ENCODE assay signal across 8 cellular contexts in the genomic region with DNA sequence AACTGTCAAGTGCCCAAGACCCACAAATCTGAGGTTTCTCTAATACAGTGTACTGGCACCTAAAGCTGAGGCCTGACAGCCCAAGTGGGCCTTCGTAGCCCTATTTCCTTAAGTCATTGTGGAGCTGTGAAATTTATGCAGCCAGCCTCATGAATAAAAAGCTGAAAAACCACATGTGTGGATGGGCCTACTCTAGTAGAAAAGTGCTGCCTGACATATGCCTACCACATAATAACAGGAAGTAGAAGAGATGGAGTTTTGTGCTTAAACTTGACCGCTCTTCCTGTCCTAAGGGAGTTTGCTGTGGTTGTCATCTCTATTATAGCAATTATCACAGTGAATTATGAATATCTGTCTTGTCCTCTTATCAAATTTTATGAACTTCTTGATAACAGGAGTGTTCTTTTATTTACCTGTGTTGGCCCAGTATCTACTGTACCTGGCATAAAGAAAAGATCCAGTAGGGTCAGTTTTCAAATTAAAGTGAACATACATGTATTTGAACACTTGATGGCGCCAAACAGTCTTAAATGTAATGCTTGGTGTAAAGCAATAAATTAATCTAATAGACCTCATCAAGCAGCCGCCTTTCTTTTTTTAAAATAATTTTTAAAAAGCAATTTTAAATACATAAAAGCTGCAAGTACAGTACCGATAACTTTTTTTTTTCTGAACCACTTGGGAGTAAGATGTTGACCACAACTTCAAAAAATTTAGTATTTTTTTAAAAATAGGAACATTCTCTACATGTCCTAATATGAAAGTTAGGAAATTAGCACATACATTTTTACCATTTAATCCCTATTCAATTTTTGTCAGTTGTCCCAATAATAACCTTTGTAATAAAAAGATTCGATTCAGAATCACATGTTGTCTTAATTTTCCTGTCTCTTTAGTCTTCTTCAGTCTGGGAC.
A peak's percentile ranks its signal among the peaks of the same experiment; 100 is the strongest.
DNase-seq lines count a peak whose midpoint lies in the region; ATAC-seq and FAIRE-seq lines count a peak whose summit lies in the region.

No MANE protein-coding gene starts in this region.

- DNase-seq in D341Med (ENCODE audit: low spot score) (peak; percentile 45), NCI-H82 (lab: John Stamatoyannopoulos, UW) (peak; percentile 88), midbrain (lab: John Stamatoyannopoulos, UW) (peak; percentile 66), ecto neural progenitor cell (ENCODE audit: low spot score) (no peak)
- no peak for DNase-seq in effector CD8-positive, alpha-beta T cell (lab: John Stamatoyannopoulos, UW)

- ATAC-seq in GM19351 (IDR thresholded peaks at IDR 0.05; ENCODE audit: unreplicated experiment), result peak; percentile 87
- peak; percentile 52 for ATAC-seq in HG03575 (IDR thresholded peaks at IDR 0.05; ENCODE audit: extremely low read depth, insufficient number of reproducible peaks, low FRiP score, unreplicated experiment)

- peak; percentile 80 for FAIRE-seq in colon (lab: Jason Lieb, UNC)

Comparison
In these comparisons a context has a peak if more than half of its experiments do, and no peak if none do; other contexts are left out.
1. DNase-seq: peak in D341Med (single experiment), NCI-H82 (single experiment) and midbrain (single experiment); none in effector CD8-positive, alpha-beta T cell (single experiment) and ecto neural progenitor cell (single experiment).